In genomic region chr11:2893021-2893528, GRCh38 we compare ENCODE assay signal across 1 cellular context.
TF ChIP-seq lines count a peak whose summit lies in the region.

No MANE protein-coding gene starts in this region.

TF ChIP-seq in K562, 482 proteins besides CTCF, POLR2A, EP300 and RAD21 (continued from another document):
- TF ChIP-seq RBM34 (IDR thresholded peaks at IDR 0.05; ENCODE audit: borderline replicate concordance, insufficient read depth, low read length) (no peak), BRD9 (IDR thresholded peaks at IDR 0.05; ENCODE audit: low read depth, partially characterized antibody) (peak; percentile 34), XRCC5 (IDR thresholded peaks at IDR 0.05; ENCODE audit: low read depth, low read length) (no peak), ZBTB17 (CRISPR knock-in tag; IDR thresholded peaks at IDR 0.05) (peak; percentile 2; the same call in 1 of the 2 replicates), TEAD1 (CRISPR knock-in tag; IDR thresholded peaks at IDR 0.05) (no peak), RBM25 (IDR thresholded peaks at IDR 0.05; ENCODE audit: low read depth, low read length, severe bottlenecking) (peak; percentile 94), MCM3 (IDR thresholded peaks at IDR 0.05) (no peak), POLR2H (tag; IDR thresholded peaks at IDR 0.05; ENCODE audit: low read depth) (no peak), DIDO1 (tag; IDR thresholded peaks at IDR 0.05; ENCODE audit: low read depth) (no peak), E2F3 (CRISPR knock-in tag; IDR thresholded peaks at IDR 0.05) (no peak), ZNF507 (tag; conservative IDR thresholded peaks at IDR 0.05) (no peak), ZNF3 (CRISPR knock-in tag; IDR thresholded peaks at IDR 0.05) (no peak), PTTG1 (tag; IDR thresholded peaks at IDR 0.05; ENCODE audit: low read depth) (no peak), ELF1 (tag; IDR thresholded peaks at IDR 0.05) (no peak), CTBP1 (IDR thresholded peaks at IDR 0.05; ENCODE audit: borderline replicate concordance) (peak; percentile 25; the same call in 1 of the 2 replicates), ZBTB5 (IDR thresholded peaks at IDR 0.05) (no peak), ZNF75A (CRISPR knock-in tag; IDR thresholded peaks at IDR 0.05) (no peak), TCFL5 (CRISPR knock-in tag; conservative IDR thresholded peaks at IDR 0.05) (no peak), KLF10 (CRISPR knock-in tag; IDR thresholded peaks at IDR 0.05) (no peak), ZNF644 (tag; IDR thresholded peaks at IDR 0.05; ENCODE audit: low read depth) (no peak), RBBP5 (IDR thresholded peaks at IDR 0.05; ENCODE audit: borderline replicate concordance, insufficient read depth, low read length, poor library complexity, severe bottlenecking) (no peak), KDM1A (IDR thresholded peaks at IDR 0.05) (peak; percentile 71 to 84; a peak in 3 of 4 replicates), MTA1 (IDR thresholded peaks at IDR 0.05; ENCODE audit: borderline replicate concordance) (no peak), NCOA1 (IDR thresholded peaks at IDR 0.05; ENCODE audit: low read depth) (no peak), ZNF212 (CRISPR knock-in tag; IDR thresholded peaks at IDR 0.05) (no peak), HES1 (IDR thresholded peaks at IDR 0.05; ENCODE audit: low read depth) (no peak)
- TF ChIP-seq, protein P1, sequence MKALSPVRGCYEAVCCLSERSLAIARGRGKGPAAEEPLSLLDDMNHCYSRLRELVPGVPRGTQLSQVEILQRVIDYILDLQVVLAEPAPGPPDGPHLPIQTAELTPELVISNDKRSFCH (CRISPR knock-in tag; IDR thresholded peaks at IDR 0.05) = no peak
- TF ChIP-seq, protein P1 (tag; IDR thresholded peaks at IDR 0.05) = 0 out of 2 replicates have a peak, but pooled peaks have one; percentile 0
- TF ChIP-seq, protein P2, sequence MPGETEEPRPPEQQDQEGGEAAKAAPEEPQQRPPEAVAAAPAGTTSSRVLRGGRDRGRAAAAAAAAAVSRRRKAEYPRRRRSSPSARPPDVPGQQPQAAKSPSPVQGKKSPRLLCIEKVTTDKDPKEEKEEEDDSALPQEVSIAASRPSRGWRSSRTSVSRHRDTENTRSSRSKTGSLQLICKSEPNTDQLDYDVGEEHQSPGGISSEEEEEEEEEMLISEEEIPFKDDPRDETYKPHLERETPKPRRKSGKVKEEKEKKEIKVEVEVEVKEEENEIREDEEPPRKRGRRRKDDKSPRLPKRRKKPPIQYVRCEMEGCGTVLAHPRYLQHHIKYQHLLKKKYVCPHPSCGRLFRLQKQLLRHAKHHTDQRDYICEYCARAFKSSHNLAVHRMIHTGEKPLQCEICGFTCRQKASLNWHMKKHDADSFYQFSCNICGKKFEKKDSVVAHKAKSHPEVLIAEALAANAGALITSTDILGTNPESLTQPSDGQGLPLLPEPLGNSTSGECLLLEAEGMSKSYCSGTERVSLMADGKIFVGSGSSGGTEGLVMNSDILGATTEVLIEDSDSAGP (CRISPR knock-in tag; IDR thresholded peaks at IDR 0.05) = no peak
